In the genomic region with DNA sequence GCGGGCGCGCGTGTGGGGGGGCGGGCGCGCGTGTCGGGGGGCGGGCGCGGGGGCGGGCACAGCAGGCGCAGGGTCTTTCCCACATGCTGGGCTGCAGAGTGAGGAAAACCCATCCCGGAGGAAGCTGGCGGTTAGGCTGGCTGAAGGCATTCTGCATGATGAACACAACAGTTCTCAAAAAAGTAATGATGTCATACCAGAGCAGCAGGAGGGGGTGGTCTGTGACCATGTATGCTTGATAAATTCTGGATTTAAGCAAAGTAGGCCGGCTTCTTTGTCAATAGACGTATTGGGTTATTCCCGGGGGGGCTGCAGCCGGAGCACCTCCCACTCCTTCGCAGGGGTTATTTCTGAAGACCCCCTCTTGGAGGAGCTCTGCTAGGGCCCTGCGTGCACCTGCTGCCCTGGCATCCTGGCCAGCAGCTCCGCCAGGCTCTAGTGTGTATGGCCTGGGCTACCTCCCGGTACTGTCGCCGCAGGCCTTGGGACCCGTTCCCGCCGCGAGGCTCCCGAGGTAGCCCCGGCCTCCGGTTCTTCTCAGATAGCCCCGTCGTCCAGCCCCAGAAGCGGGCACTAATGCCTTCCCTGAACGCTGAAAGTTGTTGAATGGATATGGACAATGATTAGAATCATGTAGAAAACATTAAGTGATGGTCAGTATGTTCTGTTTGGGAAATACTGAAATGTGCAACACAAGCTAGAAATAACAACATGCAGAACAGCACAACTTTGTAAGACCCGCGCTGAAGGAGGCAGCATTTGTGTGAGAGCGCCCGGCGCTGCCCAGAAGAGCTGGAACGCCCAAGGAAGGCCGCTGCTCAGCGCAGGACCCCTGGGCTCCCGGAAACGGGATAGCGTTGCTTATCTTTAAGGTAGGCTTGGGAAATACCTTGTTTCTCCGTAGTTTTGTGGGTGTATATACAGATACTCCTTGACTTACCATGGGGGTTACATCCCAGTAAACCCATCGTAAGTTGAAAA, we compare ENCODE assay signal across 8 cellular contexts.
A peak's percentile ranks its signal among the peaks of the same experiment; 100 is the strongest.
DNase-seq lines count a peak whose midpoint lies in the region; ATAC-seq, FAIRE-seq and TF ChIP-seq lines count a peak whose summit lies in the region.

No MANE protein-coding gene starts in this region.

- peak overlapping the region; percentile 86 to 93 for H3K27ac Mint-ChIP-seq in natural killer cell

- no peaks in the 10 kb centered on the region for H3K9me3 Mint-ChIP-seq in natural killer cell

- DNase-seq in ACHN (peak; percentile 46), GM12892 (ENCODE audit: insufficient read length) (peak; percentile 21), fibroblast of mammary gland (ENCODE audit: low read depth) (peak; percentile 52), natural killer cell (no peak), urothelium cell line (ENCODE audit: low spot score) (no peak), NCI-H187 treated with DMSO at 0.1 percent for 48 hours (lab: John Stamatoyannopoulos, UW) (no peak)

- H3K27ac ChIP-seq in VCaP = peak overlapping the region; percentile 71; the same call in 1 of the 2 replicates

- peaks cover 8 to 16% of the 10 kb centered on the region in 2 donors for H3K4me1 Mint-ChIP-seq in natural killer cell

- H3K4me3 Mint-ChIP-seq in natural killer cell = peak overlapping the region; percentile 69

- no peaks in the 10 kb centered on the region for H3K36me3 Mint-ChIP-seq in natural killer cell

- TF ChIP-seq POLR2A in GM12892 (IDR thresholded peaks at IDR 0.05; ENCODE audit: low read depth, low read length) = no peak

- peaks cover 7 to 10% of the 10 kb centered on the region in 2 donors for H3K27me3 Mint-ChIP-seq in natural killer cell (ENCODE audit: low read depth in 2 of 2)

- peak; percentile 38 for ATAC-seq in HG03280 (IDR thresholded peaks at IDR 0.05; ENCODE audit: unreplicated experiment)
- ATAC-seq in natural killer cell = peak; percentile 44 to 54 (median 53)

- in situ Hi-C loops in ACHN (cut with HindIII; ENCODE audit: low pct_ligation_motif_present, low pct_unique_long_range_greater_than_20kb, low sequenced_read_pairs) = no loop called here

- peak overlapping the region; percentile 22 for H3K4me3 ChIP-seq in fibroblast of mammary gland (ENCODE audit: control insufficient read depth, low read depth, low read length)

- intact Hi-C loops in natural killer cell (cut with micrococcal nuclease) = no loop called here

- FAIRE-seq in GM12892 (lab: Jason Lieb, UNC) = no peak
- FAIRE-seq in urothelium cell line (lab: Jason Lieb, UNC) = no peak

- TF ChIP-seq CTCF in VCaP (conservative IDR thresholded peaks at IDR 0.05) (no peak), fibroblast of mammary gland (conservative IDR thresholded peaks at IDR 0.05; ENCODE audit: control insufficient read depth, insufficient read depth, low read depth, low read length) (no peak), natural killer cell (IDR thresholded peaks at IDR 0.05) (no peak)

Comparison
In these comparisons a context has a peak if more than half of its experiments do, and no peak if none do; other contexts are left out.
1. DNase-seq: peak in ACHN (single experiment), GM12892 (single experiment) and fibroblast of mammary gland (single experiment); none in natural killer cell (single experiment), urothelium cell line (single experiment) and NCI-H187 treated with DMSO at 0.1 percent for 48 hours (single experiment).